ENCODE assay signal across 9 cellular contexts in genomic region chr16:89378947-89379771, GRCh38.
DNase-seq lines count a peak whose midpoint lies in the region; ATAC-seq and TF ChIP-seq lines count a peak whose summit lies in the region.
"Had no signal": no experiment of that assay in that cellular context is flagged by ENCODE, and none has a peak within 500 bp of the region (broad histone marks: within the 10 kb centered on the region; RNA-seq: fewer than 3 reads in every experiment).

No MANE protein-coding gene starts in this region.

- ATAC-seq in activated T-cell treated with anti-CD3 and anti-CD28 coated beads, Interleukin-2, amount 50 U/mL, for 4 hours: no peak
- no peak for ATAC-seq in activated T-cell treated with anti-CD3 and anti-CD28 coated beads, Interleukin-2, amount 50 U/mL, for 72 hours (replicated peaks in 1 of 2)
- ATAC-seq in GM18517 (IDR thresholded peaks at IDR 0.05; ENCODE audit: unreplicated experiment): no peak

- H3K9me3 ChIP-seq in mammary epithelial cell (replicated peaks; ENCODE audit: insufficient read depth, low read length) (no peaks in the 10 kb centered on the region), thymus (ENCODE audit: control insufficient read depth) (no peaks in the 10 kb centered on the region)

- CTCF ChIA-PET in mammary epithelial cell (lab: Charles Lee; ENCODE audit: low non-redundant PET): interaction anchor here (0.8 to 0.9 kb wide), 2 partner anchors 9 to 41 kb away, joined by 3 read pairs; no protein-coding TSS in a partner anchor
- CTCF ChIA-PET in HEK293T (lab: Yijun Ruan, JAX): interaction anchor here (0.6 to 1.1 kb wide), 5 partner anchors 36 to 703 kb away, joined by 3 to 6 read pairs (median 3); partner anchors contain the start of gene SPG7

- H3K27me3 Mint-ChIP-seq in activated T-cell treated with anti-CD3 and anti-CD28 coated beads, Interleukin-2, amount 50 U/mL, for 4 hours (ENCODE audit: low read depth): no peaks in the 10 kb centered on the region
- no peaks in the 10 kb centered on the region for H3K27me3 Mint-ChIP-seq in activated T-cell treated with anti-CD3 and anti-CD28 coated beads, Interleukin-2, amount 50 U/mL, for 72 hours (ENCODE audit: low read depth)

- H3K4me3 Mint-ChIP-seq in activated T-cell treated with anti-CD3 and anti-CD28 coated beads, Interleukin-2, amount 50 U/mL, for 4 hours: peak overlapping the region; percentile 29
- H3K4me3 Mint-ChIP-seq in activated T-cell treated with anti-CD3 and anti-CD28 coated beads, Interleukin-2, amount 50 U/mL, for 72 hours: no peak overlapping the region

- H3K4me3 ChIP-seq in mammary epithelial cell (replicated peaks in 1 of 3; ENCODE audit: insufficient read depth in 1 of 3, low read depth in 2 of 3, low read length in 3 of 3): no peak overlapping the region
- no peak overlapping the region for H3K4me3 ChIP-seq in thymus (ENCODE audit: low read length)

- H3K36me3 ChIP-seq in mammary epithelial cell (ENCODE audit: insufficient read depth, low read length): no peaks in the 10 kb centered on the region
- H3K36me3 ChIP-seq in thymus (ENCODE audit: control insufficient read depth, insufficient read depth): peaks cover 7% of the 10 kb centered on the region

- dilution Hi-C loops in mammary epithelial cell (cut with HindIII; ENCODE audit: low sequenced_read_pairs): no loop called here

- peaks cover 90% of the 10 kb centered on the region for H3K4me1 Mint-ChIP-seq in activated T-cell treated with anti-CD3 and anti-CD28 coated beads, Interleukin-2, amount 50 U/mL, for 4 hours (ENCODE audit: low read depth)
- H3K4me1 Mint-ChIP-seq in activated T-cell treated with anti-CD3 and anti-CD28 coated beads, Interleukin-2, amount 50 U/mL, for 72 hours (ENCODE audit: low read depth): peaks cover 90% of the 10 kb centered on the region

- in situ Hi-C loops in mammary epithelial cell (cut with MboI; ENCODE audit: low sequenced_read_pairs in 2 of 2): no loop called here

- H3K79me2 ChIP-seq in mammary epithelial cell (ENCODE audit: insufficient read depth, low read length): peaks cover 100% of the 10 kb centered on the region

- no peak overlapping the region for H3K9ac ChIP-seq in mammary epithelial cell (ENCODE audit: insufficient read depth, low read length)

- POLR2A ChIA-PET in HEK293T (lab: Yijun Ruan, JAX): interaction anchor here (0.7 kb wide), 1 partner anchor 95 kb away, joined by 3 read pairs; no protein-coding TSS in a partner anchor

- peaks cover 12% of the 10 kb centered on the region for H3K36me3 Mint-ChIP-seq in activated T-cell treated with anti-CD3 and anti-CD28 coated beads, Interleukin-2, amount 50 U/mL, for 4 hours (ENCODE audit: insufficient read depth)
- H3K36me3 Mint-ChIP-seq in activated T-cell treated with anti-CD3 and anti-CD28 coated beads, Interleukin-2, amount 50 U/mL, for 72 hours (ENCODE audit: insufficient read depth in 2 of 2): peaks cover 4 to 6% of the 10 kb centered on the region in 2 donors

- peak overlapping the region; percentile 60 for H3K4me2 ChIP-seq in mammary epithelial cell (ENCODE audit: insufficient read depth, low read depth, low read length)

- H3K9me3 Mint-ChIP-seq in activated T-cell treated with anti-CD3 and anti-CD28 coated beads, Interleukin-2, amount 50 U/mL, for 4 hours: peaks cover 4% of the 10 kb centered on the region
- H3K9me3 Mint-ChIP-seq in activated T-cell treated with anti-CD3 and anti-CD28 coated beads, Interleukin-2, amount 50 U/mL, for 72 hours: no peaks in the 10 kb centered on the region

- 23% methylated on average over 17 of the region's 29 CpGs for WGBS in mammary epithelial cell (ENCODE audit: low coverage, missing lambda C conversion rate)
- 94% methylated on average over 29 of the region's 29 CpGs for WGBS in thymus

- H3K4me1 ChIP-seq in mammary epithelial cell (ENCODE audit: insufficient read depth, low read length): peaks cover 40% of the 10 kb centered on the region
- H3K4me1 ChIP-seq in thymus (ENCODE audit: control insufficient read depth, insufficient read depth, low read length): peaks cover 9% of the 10 kb centered on the region

- peak; percentile 18 to 56 for TF ChIP-seq CTCF in mammary epithelial cell (conservative IDR thresholded peaks at IDR 0.05 in 1 of 2, IDR thresholded peaks at IDR 0.05 in 1 of 2; ENCODE audit: extremely low read depth in 1 of 2, insufficient read depth in 1 of 2, low read depth in 1 of 2, low read length in 2 of 2)

- no peak overlapping the region for H2AFZ ChIP-seq in mammary epithelial cell (ENCODE audit: low read depth, low read length)

- no TSS peak for BruUV-seq in mammary epithelial cell (replicated peaks; lab: Mats Ljungman, UMichigan)

- H3K27me3 ChIP-seq in mammary epithelial cell (ENCODE audit: insufficient read depth, low read length) (no peaks in the 10 kb centered on the region), thymus (ENCODE audit: control insufficient read depth, insufficient read depth) (no peaks in the 10 kb centered on the region)

- H4K20me1 ChIP-seq in mammary epithelial cell (ENCODE audit: insufficient read depth, low read length): peaks cover 5% of the 10 kb centered on the region

- H3K27ac Mint-ChIP-seq in activated T-cell treated with anti-CD3 and anti-CD28 coated beads, Interleukin-2, amount 50 U/mL, for 72 hours: no peak overlapping the region

- no peak for DNase-seq in activated T-cell treated with anti-CD3 and anti-CD28 coated beads, Interleukin-2, amount 50 U/mL, for 4 hours
- DNase-seq in activated T-cell treated with anti-CD3 and anti-CD28 coated beads, Interleukin-2, amount 50 U/mL, for 72 hours: no peak
- DNase-seq in mammary epithelial cell: peak; percentile 66
- peak; percentile 81 for DNase-seq in kidney tubule cell (ENCODE audit: low spot score)
- DNase-seq in HEK293T (ENCODE audit: extremely low spot score): no peak
- DNase-seq in NCI-H1436 (lab: John Stamatoyannopoulos, UW): no peak
- DNase-seq: activated CD4-positive, CD25-positive, alpha-beta regulatory T cell had no signal

- H3K27ac ChIP-seq in mammary epithelial cell (ENCODE audit: insufficient read depth, low read depth, low read length): no peak overlapping the region
- H3K27ac ChIP-seq in thymus (ENCODE audit: low read depth): peak overlapping the region; percentile 47

- intact Hi-C loops in mammary epithelial cell (cut with micrococcal nuclease): loop anchor here (2.0 kb wide), 1 partner anchor 18 kb away; no protein-coding TSS in a partner anchor

TF ChIP-seq in HEK293T, 16 proteins besides CTCF, POLR2A, EP300 and RAD21:
- TF ChIP-seq CTBP1 (IDR thresholded peaks at IDR 0.05; ENCODE audit: borderline replicate concordance) (no peak), ZNF384 (IDR thresholded peaks at IDR 0.05) (no peak), LEF1 (IDR thresholded peaks at IDR 0.05; ENCODE audit: borderline replicate concordance) (no peak), BHLHE40 (IDR thresholded peaks at IDR 0.05; ENCODE audit: borderline replicate concordance) (no peak), ELF4 (IDR thresholded peaks at IDR 0.05) (no peak), HDGF (IDR thresholded peaks at IDR 0.05; ENCODE audit: borderline replicate concordance) (no peak), SUZ12 (IDR thresholded peaks at IDR 0.05) (no peak), FOXK2 (IDR thresholded peaks at IDR 0.05) (no peak), L3MBTL2 (conservative IDR thresholded peaks at IDR 0.05) (no peak), NFRKB (IDR thresholded peaks at IDR 0.05) (no peak), FOXA1 (IDR thresholded peaks at IDR 0.05) (no peak), SP1 (IDR thresholded peaks at IDR 0.05) (no peak), ARNT (IDR thresholded peaks at IDR 0.05) (no peak), TARDBP (IDR thresholded peaks at IDR 0.05) (no peak), FOXM1 (IDR thresholded peaks at IDR 0.05; ENCODE audit: borderline replicate concordance) (no peak)
- TF ChIP-seq, protein P1, sequence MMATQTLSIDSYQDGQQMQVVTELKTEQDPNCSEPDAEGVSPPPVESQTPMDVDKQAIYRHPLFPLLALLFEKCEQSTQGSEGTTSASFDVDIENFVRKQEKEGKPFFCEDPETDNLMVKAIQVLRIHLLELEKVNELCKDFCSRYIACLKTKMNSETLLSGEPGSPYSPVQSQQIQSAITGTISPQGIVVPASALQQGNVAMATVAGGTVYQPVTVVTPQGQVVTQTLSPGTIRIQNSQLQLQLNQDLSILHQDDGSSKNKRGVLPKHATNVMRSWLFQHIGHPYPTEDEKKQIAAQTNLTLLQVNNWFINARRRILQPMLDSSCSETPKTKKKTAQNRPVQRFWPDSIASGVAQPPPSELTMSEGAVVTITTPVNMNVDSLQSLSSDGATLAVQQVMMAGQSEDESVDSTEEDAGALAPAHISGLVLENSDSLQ (IDR thresholded peaks at IDR 0.05): no peak

Comparison
In these comparisons a context has a peak if more than half of its experiments do, and no peak if none do; other contexts are left out.
1. DNase-seq: peak in mammary epithelial cell (single experiment) and kidney tubule cell (single experiment); none in activated T-cell treated with anti-CD3 and anti-CD28 coated beads, Interleukin-2, amount 50 U/mL, for 4 hours (single experiment), activated T-cell treated with anti-CD3 and anti-CD28 coated beads, Interleukin-2, amount 50 U/mL, for 72 hours (0 of 2), HEK293T (single experiment) and NCI-H1436 (single experiment).